ENCODE assay signal across 1 cellular context in the genomic region with DNA sequence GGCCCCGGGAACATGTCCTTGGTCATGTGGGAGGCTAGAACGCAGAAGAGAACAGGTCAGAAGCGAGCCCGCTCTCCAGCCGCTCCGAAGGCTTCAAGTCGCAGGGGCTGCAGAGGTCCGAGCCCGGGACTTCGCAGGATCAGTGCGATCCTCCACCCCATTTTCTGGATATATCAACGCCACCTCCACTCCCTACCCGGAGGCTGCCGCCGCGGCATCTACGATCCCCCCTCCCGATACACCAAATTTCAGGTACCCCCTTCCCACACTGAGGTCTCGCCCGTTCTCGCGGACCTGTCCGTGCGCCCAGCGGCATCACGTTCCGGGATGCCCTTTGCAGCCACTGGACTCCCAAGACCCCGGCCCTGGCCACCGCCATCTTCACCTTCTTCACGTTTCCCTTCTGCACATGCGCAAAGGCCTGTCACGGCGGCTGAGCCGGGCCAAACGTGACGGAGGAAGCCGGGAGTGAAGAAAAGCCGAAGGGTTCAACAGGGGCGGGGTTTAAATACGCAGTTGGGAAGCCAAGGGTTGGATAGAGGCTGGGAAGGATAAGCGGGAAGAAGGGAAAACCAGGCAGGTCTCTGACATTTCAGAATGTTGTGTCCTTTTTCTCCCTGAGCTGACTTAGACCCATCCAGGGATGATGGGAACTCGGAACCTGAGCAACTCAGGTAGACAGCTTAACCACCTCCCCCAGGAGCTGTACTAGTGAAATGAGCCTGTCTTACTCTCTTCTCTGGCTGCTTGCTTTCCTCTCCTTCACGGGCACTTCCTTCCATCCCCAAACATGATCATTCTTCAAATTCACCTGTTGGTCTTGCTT.
TF ChIP-seq lines count a peak whose summit lies in the region.

A gene (minus strand): TSS at position 399 of the 826 bp plus-strand sequence. CDS start 20 bp downstream, at position 379.

TF ChIP-seq in HepG2, 621 proteins besides CTCF, POLR2A, EP300 and RAD21 (continued from another document and continues in another):
- TF ChIP-seq ZFYVE20 (CRISPR knock-in tag; IDR thresholded peaks at IDR 0.05; ENCODE audit: borderline replicate concordance, low read depth) (no peak), CBX2 (IDR thresholded peaks at IDR 0.05; ENCODE audit: low read depth, low read length) (no peak), CBX2 (CRISPR knock-in tag; IDR thresholded peaks at IDR 0.05; ENCODE audit: low read depth) (no peak), BRD4 (CRISPR knock-in tag; IDR thresholded peaks at IDR 0.05) (0 out of 2 replicates have a peak, but pooled peaks have one; percentile 27), MTF1 (CRISPR knock-in tag; IDR thresholded peaks at IDR 0.05) (no peak), SIN3B (IDR thresholded peaks at IDR 0.05; ENCODE audit: low read length) (no peak), ZNF556 (CRISPR knock-in tag; IDR thresholded peaks at IDR 0.05; ENCODE audit: borderline replicate concordance) (peak; percentile 56; the same call in 1 of the 2 replicates), HNF4G (IDR thresholded peaks at IDR 0.05; ENCODE audit: borderline replicate concordance, low read depth, low read length) (no peak), HNF4G (CRISPR knock-in tag; IDR thresholded peaks at IDR 0.05; ENCODE audit: borderline replicate concordance, low read depth) (0 out of 2 replicates have a peak, but pooled peaks have one; percentile 9), KDM5B (CRISPR knock-in tag; IDR thresholded peaks at IDR 0.05; ENCODE audit: borderline replicate concordance) (peak; percentile 55; the same call in 1 of the 2 replicates), MTA3 (CRISPR knock-in tag; IDR thresholded peaks at IDR 0.05) (no peak), PCBP1 (IDR thresholded peaks at IDR 0.05; ENCODE audit: borderline replicate concordance, low read depth, low read length) (0 out of 2 replicates have a peak, but pooled peaks have one; percentile 49), ZMYM2 (CRISPR knock-in tag; IDR thresholded peaks at IDR 0.05) (no peak), TBX2 (CRISPR knock-in tag; IDR thresholded peaks at IDR 0.05; ENCODE audit: borderline replicate concordance) (peak; percentile 69; the same call in 1 of the 2 replicates), ARID2 (CRISPR knock-in tag; IDR thresholded peaks at IDR 0.05; ENCODE audit: borderline replicate concordance) (no peak; the same call in 1 of the 2 replicates), ZIK1 (CRISPR knock-in tag; IDR thresholded peaks at IDR 0.05; ENCODE audit: borderline replicate concordance, low read depth) (no peak), SNRNP70 (IDR thresholded peaks at IDR 0.05; ENCODE audit: low read depth, low read length) (no peak), MIER3 (CRISPR knock-in tag; IDR thresholded peaks at IDR 0.05; ENCODE audit: borderline replicate concordance) (no peak), ZNF547 (CRISPR knock-in tag; IDR thresholded peaks at IDR 0.05) (no peak), ZNF891 (CRISPR knock-in tag; IDR thresholded peaks at IDR 0.05) (peak; percentile 74), NFIB (CRISPR knock-in tag; IDR thresholded peaks at IDR 0.05; ENCODE audit: borderline replicate concordance) (no peak), CENPX (CRISPR knock-in tag; IDR thresholded peaks at IDR 0.05) (no peak), TP53 (CRISPR knock-in tag; conservative IDR thresholded peaks at IDR 0.05) (no peak), PHB2 (IDR thresholded peaks at IDR 0.05; ENCODE audit: partially characterized antibody) (no peak), SP5 (CRISPR knock-in tag; IDR thresholded peaks at IDR 0.05; ENCODE audit: borderline replicate concordance, low read depth) (no peak), ZNF335 (CRISPR knock-in tag; IDR thresholded peaks at IDR 0.05) (no peak), THAP11 (CRISPR knock-in tag; IDR thresholded peaks at IDR 0.05) (peak; percentile 74), KLF16 (CRISPR knock-in tag; IDR thresholded peaks at IDR 0.05) (no peak), HNRNPH1 (optimal IDR thresholded peaks at IDR 0.05; ENCODE audit: low read depth, low read length) (no peak), ZNF383 (CRISPR knock-in tag; IDR thresholded peaks at IDR 0.05; ENCODE audit: borderline replicate concordance) (no peak), PAF1 (CRISPR knock-in tag; IDR thresholded peaks at IDR 0.05) (no peak), KAT8 (CRISPR knock-in tag; IDR thresholded peaks at IDR 0.05) (peak; percentile 77), SNAPC2 (CRISPR knock-in tag; IDR thresholded peaks at IDR 0.05) (peak; percentile 91; the same call in 1 of the 2 replicates), CEBPB (IDR thresholded peaks at IDR 0.05; ENCODE audit: borderline replicate concordance, low read depth, low read length) (no peak)
- TF ChIP-seq, protein P1, sequence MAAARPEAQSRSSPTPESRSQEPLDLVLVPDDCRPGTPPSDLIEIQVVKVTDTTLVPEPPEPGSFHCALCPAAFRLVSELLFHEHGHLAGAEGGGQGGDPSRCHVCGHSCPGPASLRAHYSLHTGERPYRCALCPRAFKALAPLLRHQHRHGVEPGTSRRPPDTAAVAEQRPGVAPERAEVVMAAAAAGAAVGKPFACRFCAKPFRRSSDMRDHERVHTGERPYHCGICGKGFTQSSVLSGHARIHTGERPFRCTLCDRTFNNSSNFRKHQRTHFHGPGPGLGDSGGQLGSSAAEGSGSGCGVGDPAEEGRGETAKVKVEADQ (CRISPR knock-in tag; IDR thresholded peaks at IDR 0.05; ENCODE audit: borderline replicate concordance): no peak
- TF ChIP-seq, protein P2, sequence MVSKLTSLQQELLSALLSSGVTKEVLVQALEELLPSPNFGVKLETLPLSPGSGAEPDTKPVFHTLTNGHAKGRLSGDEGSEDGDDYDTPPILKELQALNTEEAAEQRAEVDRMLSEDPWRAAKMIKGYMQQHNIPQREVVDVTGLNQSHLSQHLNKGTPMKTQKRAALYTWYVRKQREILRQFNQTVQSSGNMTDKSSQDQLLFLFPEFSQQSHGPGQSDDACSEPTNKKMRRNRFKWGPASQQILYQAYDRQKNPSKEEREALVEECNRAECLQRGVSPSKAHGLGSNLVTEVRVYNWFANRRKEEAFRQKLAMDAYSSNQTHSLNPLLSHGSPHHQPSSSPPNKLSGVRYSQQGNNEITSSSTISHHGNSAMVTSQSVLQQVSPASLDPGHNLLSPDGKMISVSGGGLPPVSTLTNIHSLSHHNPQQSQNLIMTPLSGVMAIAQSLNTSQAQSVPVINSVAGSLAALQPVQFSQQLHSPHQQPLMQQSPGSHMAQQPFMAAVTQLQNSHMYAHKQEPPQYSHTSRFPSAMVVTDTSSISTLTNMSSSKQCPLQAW (CRISPR knock-in tag; IDR thresholded peaks at IDR 0.05): peak; percentile 73; the same call in 1 of the 2 replicates
- TF ChIP-seq, protein P3, sequence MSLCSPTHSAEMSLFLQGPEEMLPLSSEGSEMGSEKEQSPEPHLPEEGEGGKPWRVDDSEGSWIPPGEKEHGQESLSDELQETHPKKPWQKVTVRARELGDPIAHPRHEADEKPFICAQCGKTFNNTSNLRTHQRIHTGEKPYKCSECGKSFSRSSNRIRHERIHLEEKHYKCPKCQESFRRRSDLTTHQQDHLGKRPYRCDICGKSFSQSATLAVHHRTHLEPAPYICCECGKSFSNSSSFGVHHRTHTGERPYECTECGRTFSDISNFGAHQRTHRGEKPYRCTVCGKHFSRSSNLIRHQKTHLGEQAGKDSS (CRISPR knock-in tag; IDR thresholded peaks at IDR 0.05; ENCODE audit: borderline replicate concordance, low read depth): peak; percentile 57; the same call in 1 of the 2 replicates
- TF ChIP-seq, protein P4, sequence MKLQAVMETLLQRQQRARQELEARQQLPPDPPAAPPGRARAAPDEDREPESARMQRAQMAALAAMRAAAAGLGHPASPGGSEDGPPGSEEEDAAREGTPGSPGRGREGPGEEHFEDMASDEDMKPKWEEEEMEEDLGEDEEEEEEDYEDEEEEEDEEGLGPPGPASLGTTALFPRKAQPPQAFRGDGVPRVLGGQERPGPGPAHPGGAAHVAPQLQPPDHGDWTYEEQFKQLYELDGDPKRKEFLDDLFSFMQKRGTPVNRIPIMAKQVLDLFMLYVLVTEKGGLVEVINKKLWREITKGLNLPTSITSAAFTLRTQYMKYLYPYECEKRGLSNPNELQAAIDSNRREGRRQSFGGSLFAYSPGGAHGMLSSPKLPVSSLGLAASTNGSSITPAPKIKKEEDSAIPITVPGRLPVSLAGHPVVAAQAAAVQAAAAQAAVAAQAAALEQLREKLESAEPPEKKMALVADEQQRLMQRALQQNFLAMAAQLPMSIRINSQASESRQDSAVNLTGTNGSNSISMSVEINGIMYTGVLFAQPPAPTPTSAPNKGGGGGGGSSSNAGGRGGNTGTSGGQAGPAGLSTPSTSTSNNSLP (IDR thresholded peaks at IDR 0.05; ENCODE audit: low read depth, low read length): 0 out of 2 replicates have a peak, but pooled peaks have one; percentile 19
- TF ChIP-seq, protein P5, sequence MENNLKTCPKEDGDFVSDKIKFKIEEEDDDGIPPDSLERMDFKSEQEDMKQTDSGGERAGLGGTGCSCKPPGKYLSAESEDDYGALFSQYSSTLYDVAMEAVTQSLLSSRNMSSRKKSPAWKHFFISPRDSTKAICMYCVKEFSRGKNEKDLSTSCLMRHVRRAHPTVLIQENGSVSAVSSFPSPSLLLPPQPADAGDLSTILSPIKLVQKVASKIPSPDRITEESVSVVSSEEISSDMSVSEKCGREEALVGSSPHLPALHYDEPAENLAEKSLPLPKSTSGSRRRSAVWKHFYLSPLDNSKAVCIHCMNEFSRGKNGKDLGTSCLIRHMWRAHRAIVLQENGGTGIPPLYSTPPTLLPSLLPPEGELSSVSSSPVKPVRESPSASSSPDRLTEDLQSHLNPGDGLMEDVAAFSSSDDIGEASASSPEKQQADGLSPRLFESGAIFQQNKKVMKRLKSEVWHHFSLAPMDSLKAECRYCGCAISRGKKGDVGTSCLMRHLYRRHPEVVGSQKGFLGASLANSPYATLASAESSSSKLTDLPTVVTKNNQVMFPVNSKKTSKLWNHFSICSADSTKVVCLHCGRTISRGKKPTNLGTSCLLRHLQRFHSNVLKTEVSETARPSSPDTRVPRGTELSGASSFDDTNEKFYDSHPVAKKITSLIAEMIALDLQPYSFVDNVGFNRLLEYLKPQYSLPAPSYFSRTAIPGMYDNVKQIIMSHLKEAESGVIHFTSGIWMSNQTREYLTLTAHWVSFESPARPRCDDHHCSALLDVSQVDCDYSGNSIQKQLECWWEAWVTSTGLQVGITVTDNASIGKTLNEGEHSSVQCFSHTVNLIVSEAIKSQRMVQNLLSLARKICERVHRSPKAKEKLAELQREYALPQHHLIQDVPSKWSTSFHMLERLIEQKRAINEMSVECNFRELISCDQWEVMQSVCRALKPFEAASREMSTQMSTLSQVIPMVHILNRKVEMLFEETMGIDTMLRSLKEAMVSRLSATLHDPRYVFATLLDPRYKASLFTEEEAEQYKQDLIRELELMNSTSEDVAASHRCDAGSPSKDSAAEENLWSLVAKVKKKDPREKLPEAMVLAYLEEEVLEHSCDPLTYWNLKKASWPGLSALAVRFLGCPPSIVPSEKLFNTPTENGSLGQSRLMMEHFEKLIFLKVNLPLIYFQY (CRISPR knock-in tag; IDR thresholded peaks at IDR 0.05; ENCODE audit: borderline replicate concordance): no peak
- TF ChIP-seq, protein P6, sequence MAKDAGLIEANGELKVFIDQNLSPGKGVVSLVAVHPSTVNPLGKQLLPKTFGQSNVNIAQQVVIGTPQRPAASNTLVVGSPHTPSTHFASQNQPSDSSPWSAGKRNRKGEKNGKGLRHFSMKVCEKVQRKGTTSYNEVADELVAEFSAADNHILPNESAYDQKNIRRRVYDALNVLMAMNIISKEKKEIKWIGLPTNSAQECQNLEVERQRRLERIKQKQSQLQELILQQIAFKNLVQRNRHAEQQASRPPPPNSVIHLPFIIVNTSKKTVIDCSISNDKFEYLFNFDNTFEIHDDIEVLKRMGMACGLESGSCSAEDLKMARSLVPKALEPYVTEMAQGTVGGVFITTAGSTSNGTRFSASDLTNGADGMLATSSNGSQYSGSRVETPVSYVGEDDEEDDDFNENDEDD (CRISPR knock-in tag; IDR thresholded peaks at IDR 0.05; ENCODE audit: borderline replicate concordance): no peak
- TF ChIP-seq, protein P7, sequence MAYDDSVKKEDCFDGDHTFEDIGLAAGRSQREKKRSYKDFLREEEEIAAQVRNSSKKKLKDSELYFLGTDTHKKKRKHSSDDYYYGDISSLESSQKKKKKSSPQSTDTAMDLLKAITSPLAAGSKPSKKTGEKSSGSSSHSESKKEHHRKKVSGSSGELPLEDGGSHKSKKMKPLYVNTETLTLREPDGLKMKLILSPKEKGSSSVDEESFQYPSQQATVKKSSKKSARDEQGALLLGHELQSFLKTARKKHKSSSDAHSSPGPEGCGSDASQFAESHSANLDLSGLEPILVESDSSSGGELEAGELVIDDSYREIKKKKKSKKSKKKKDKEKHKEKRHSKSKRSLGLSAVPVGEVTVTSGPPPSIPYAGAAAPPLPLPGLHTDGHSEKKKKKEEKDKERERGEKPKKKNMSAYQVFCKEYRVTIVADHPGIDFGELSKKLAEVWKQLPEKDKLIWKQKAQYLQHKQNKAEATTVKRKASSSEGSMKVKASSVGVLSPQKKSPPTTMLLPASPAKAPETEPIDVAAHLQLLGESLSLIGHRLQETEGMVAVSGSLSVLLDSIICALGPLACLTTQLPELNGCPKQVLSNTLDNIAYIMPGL (CRISPR knock-in tag; IDR thresholded peaks at IDR 0.05; ENCODE audit: borderline replicate concordance in 1 of 2, low read depth in 1 of 2): no peak; a peak in 1 of 4 replicates
- TF ChIP-seq, protein P8, sequence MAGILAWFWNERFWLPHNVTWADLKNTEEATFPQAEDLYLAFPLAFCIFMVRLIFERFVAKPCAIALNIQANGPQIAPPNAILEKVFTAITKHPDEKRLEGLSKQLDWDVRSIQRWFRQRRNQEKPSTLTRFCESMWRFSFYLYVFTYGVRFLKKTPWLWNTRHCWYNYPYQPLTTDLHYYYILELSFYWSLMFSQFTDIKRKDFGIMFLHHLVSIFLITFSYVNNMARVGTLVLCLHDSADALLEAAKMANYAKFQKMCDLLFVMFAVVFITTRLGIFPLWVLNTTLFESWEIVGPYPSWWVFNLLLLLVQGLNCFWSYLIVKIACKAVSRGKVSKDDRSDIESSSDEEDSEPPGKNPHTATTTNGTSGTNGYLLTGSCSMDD (CRISPR knock-in tag; IDR thresholded peaks at IDR 0.05): no peak
- TF ChIP-seq, protein P9, sequence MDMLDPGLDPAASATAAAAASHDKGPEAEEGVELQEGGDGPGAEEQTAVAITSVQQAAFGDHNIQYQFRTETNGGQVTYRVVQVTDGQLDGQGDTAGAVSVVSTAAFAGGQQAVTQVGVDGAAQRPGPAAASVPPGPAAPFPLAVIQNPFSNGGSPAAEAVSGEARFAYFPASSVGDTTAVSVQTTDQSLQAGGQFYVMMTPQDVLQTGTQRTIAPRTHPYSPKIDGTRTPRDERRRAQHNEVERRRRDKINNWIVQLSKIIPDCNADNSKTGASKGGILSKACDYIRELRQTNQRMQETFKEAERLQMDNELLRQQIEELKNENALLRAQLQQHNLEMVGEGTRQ (IDR thresholded peaks at IDR 0.05; ENCODE audit: low read depth, low read length): no peak
- TF ChIP-seq, protein P9 (CRISPR knock-in tag; IDR thresholded peaks at IDR 0.05; ENCODE audit: borderline replicate concordance): no peak; the same call in 1 of the 2 replicates
